Comparison of ENCODE assay signal across 1 cellular context in genomic region chr3:46593274-46593862, GRCh38.
TF ChIP-seq lines count a peak whose summit lies in the region.

No MANE protein-coding gene starts in this region.

TF ChIP-seq in H1, 55 proteins besides CTCF, POLR2A, EP300 and RAD21:
- TF ChIP-seq CHD7 (IDR thresholded peaks at IDR 0.05; ENCODE audit: insufficient replicate concordance, low read length) (no peak), ZNF274 (IDR thresholded peaks at IDR 0.05; ENCODE audit: borderline replicate concordance, extremely low read depth, low read length) (no peak), GABPA (IDR thresholded peaks at IDR 0.05; ENCODE audit: borderline replicate concordance, insufficient read depth, low read length) (no peak), MAX (IDR thresholded peaks at IDR 0.05) (no peak), SIRT6 (IDR thresholded peaks at IDR 0.05; ENCODE audit: low read length) (no peak), ATF2 (IDR thresholded peaks at IDR 0.05; ENCODE audit: low read length) (no peak)
